In genomic region chr3:196207159-196207832, GRCh38 we compare ENCODE assay signal across 8 cellular contexts. TPM values are rescaled to one million over a fixed set of nuclear protein-coding genes. Genes with fewer than 3 reads are reported as not detected.
DNase-seq lines count a peak whose midpoint lies in the region; ATAC-seq and TF ChIP-seq lines count a peak whose summit lies in the region.

No MANE protein-coding gene starts in this region.

- intact Hi-C loops in activated CD8-positive, alpha-beta T cell treated with anti-CD3 and anti-CD28 coated beads for 36 hours (cut with micrococcal nuclease) = no loop called here

- H4K20me1 ChIP-seq in H9 (ENCODE audit: control insufficient read depth, insufficient read depth, insufficient read length) = no peaks in the 10 kb centered on the region

- no peak overlapping the region for H3K56ac ChIP-seq in H9 (ENCODE audit: insufficient read length, low read depth, low read length)

- no peak overlapping the region for H2BK20ac ChIP-seq in H9 (ENCODE audit: low read depth, low read length, poor library complexity, severe bottlenecking)

- H3K36me3 Mint-ChIP-seq in H9 (ENCODE audit: insufficient read depth in 1 of 3, low read depth in 3 of 3) = peaks cover 0 to 4% (median 2%) of the 10 kb centered on the region in 3 experiments; a peak in 2 of 7 replicates
- H3K36me3 Mint-ChIP-seq in activated CD8-positive, alpha-beta T cell treated with anti-CD3 and anti-CD28 coated beads for 36 hours (ENCODE audit: low read depth) = no peaks in the 10 kb centered on the region

- no peak overlapping the region for H3K18ac ChIP-seq in H9 (ENCODE audit: insufficient read length, low read depth, low read length)

- H2BK15ac ChIP-seq in H9 (ENCODE audit: low read depth, low read length) = no peak overlapping the region

- no peak overlapping the region for H3K27ac Mint-ChIP-seq in H9
- H3K27ac Mint-ChIP-seq in activated CD8-positive, alpha-beta T cell treated with anti-CD3 and anti-CD28 coated beads for 36 hours = no peak overlapping the region

- H3K4me1 ChIP-seq in H9 (ENCODE audit: insufficient read depth, low read length) (no peaks in the 10 kb centered on the region), foreskin keratinocyte (no peaks in the 10 kb centered on the region)

- no peak overlapping the region for H3K23ac ChIP-seq in H9 (ENCODE audit: insufficient read length, low read depth, low read length)

- no peak overlapping the region for H2AK5ac ChIP-seq in H9 (ENCODE audit: insufficient read length, low read length)

- TF ChIP-seq CTCF in H9 (conservative IDR thresholded peaks at IDR 0.05) (no peak), foreskin keratinocyte (conservative IDR thresholded peaks at IDR 0.05) (no peak), retinal pigment epithelial cell (conservative IDR thresholded peaks at IDR 0.05; ENCODE audit: low read depth, low read length) (no peak)
- no peak for TF ChIP-seq CTCF in activated CD8-positive, alpha-beta T cell treated with anti-CD3 and anti-CD28 coated beads for 36 hours (IDR thresholded peaks at IDR 0.05)

- H4K5ac ChIP-seq in H9 (ENCODE audit: insufficient read length, low read depth, low read length) = no peak overlapping the region

- H3K9me3 Mint-ChIP-seq in H9 = peaks cover 0 to 2% of the 10 kb centered on the region in 2 experiments; a peak in 1 of 5 replicates
- H3K9me3 Mint-ChIP-seq in activated CD8-positive, alpha-beta T cell treated with anti-CD3 and anti-CD28 coated beads for 36 hours = no peaks in the 10 kb centered on the region

- H3K27me3 ChIP-seq in H9 (ENCODE audit: insufficient read depth, low read length) (no peaks in the 10 kb centered on the region; the same call in 1 of the 2 replicates), foreskin keratinocyte (peaks cover 22% of the 10 kb centered on the region)

- no peak overlapping the region for H2BK120ac ChIP-seq in H9 (ENCODE audit: low read depth, low read length, poor library complexity, severe bottlenecking)

- no peak overlapping the region for H4K91ac ChIP-seq in H9 (ENCODE audit: insufficient read length, low read depth, low read length)

- no CpG with 5 or more reads among the region's 70 CpGs for WGBS in H9 (ENCODE audit: extremely low coverage, insufficient read length, low lambda C conversion rate)

- H3K4me2 ChIP-seq in H9 (ENCODE audit: insufficient read depth, insufficient read length, low read length) = peak overlapping the region; percentile 78

- DNase-seq in H9 (no peak), foreskin keratinocyte (no peak), retinal pigment epithelial cell (ENCODE audit: low read depth) (no peak), epidermal melanocyte (ENCODE audit: insufficient read length, low spot score) (no peak), NCI-H1930 (lab: John Stamatoyannopoulos, UW) (no peak), AG08396 (ENCODE audit: low spot score) (no peak)
- DNase-seq in activated CD8-positive, alpha-beta T cell treated with anti-CD3 and anti-CD28 coated beads for 36 hours = no peak

- no peaks in the 10 kb centered on the region for H3K79me2 ChIP-seq in H9 (ENCODE audit: insufficient read depth, low read length)

- H2BK5ac ChIP-seq in H9 (ENCODE audit: insufficient read length, low read length) = no peak overlapping the region

- CTCF ChIA-PET in activated CD8-positive, alpha-beta T cell treated with anti-CD3 and anti-CD28 coated beads for 36 hours (lab: Charles Lee) = interaction anchor here (0.7 to 0.8 kb wide), 2 partner anchors 10 to 317 kb away, joined by 3 to 5 read pairs; no protein-coding TSS in a partner anchor

- no peak overlapping the region for H3K27ac ChIP-seq in H9 (ENCODE audit: insufficient read length, low read depth, low read length)
- H3K27ac ChIP-seq in foreskin keratinocyte = no peak overlapping the region

- H3K9ac ChIP-seq in H9 (ENCODE audit: extremely low read depth, insufficient read length, low read length) = no peak overlapping the region

- H3K14ac ChIP-seq in H9 (ENCODE audit: insufficient read depth, low read length) = no peak overlapping the region; the same call in 1 of the 2 replicates

- no peak overlapping the region for H4K8ac ChIP-seq in H9 (replicated peaks; ENCODE audit: insufficient read length, low read depth, low read length)

- no peak overlapping the region for H2BK12ac ChIP-seq in H9 (ENCODE audit: insufficient read length, low read depth, low read length)

- peaks cover 8% of the 10 kb centered on the region for H3K23me2 ChIP-seq in H9 (ENCODE audit: insufficient read length, low read depth, low read length, poor library complexity, severe bottlenecking)

- no peak overlapping the region for H3T11ph ChIP-seq in H9 (ENCODE audit: low read length)

- H3K4me3 Mint-ChIP-seq in H9 = peak overlapping the region; percentile 67 to 83
- H3K4me3 Mint-ChIP-seq in activated CD8-positive, alpha-beta T cell treated with anti-CD3 and anti-CD28 coated beads for 36 hours = peak overlapping the region; percentile 74

- peaks cover 22% of the 10 kb centered on the region for H3K27me3 Mint-ChIP-seq in H9 (ENCODE audit: low read depth)
- peaks cover 11% of the 10 kb centered on the region for H3K27me3 Mint-ChIP-seq in activated CD8-positive, alpha-beta T cell treated with anti-CD3 and anti-CD28 coated beads for 36 hours

- no peaks in the 10 kb centered on the region for H3K9me3 ChIP-seq in H9 (ENCODE audit: control insufficient read depth, low read depth, low read length)

- ATAC-seq in activated CD8-positive, alpha-beta T cell treated with anti-CD3 and anti-CD28 coated beads for 36 hours = peak; percentile 31
- peak; percentile 21 for ATAC-seq in foreskin keratinocyte
- ATAC-seq in GM18870 (IDR thresholded peaks at IDR 0.05; ENCODE audit: unreplicated experiment) = no peak

- POLR2A ChIA-PET in activated CD8-positive, alpha-beta T cell treated with anti-CD3 and anti-CD28 coated beads for 36 hours (lab: Charles Lee) = interaction anchor here (1.0 to 1.3 kb wide), 2 partner anchors 26 to 134 kb away, joined by 3 to 4 read pairs; no protein-coding TSS in a partner anchor

- H3K4me1 Mint-ChIP-seq in H9 = peaks cover 0 to 21% of the 10 kb centered on the region in 2 experiments; a peak in 3 of 4 replicates
- H3K4me1 Mint-ChIP-seq in activated CD8-positive, alpha-beta T cell treated with anti-CD3 and anti-CD28 coated beads for 36 hours (ENCODE audit: low read depth) = peaks cover 16% of the 10 kb centered on the region

- H3K79me1 ChIP-seq in H9 (ENCODE audit: insufficient read depth, low read depth, low read length, poor library complexity, severe bottlenecking) = no peaks in the 10 kb centered on the region

- no peak overlapping the region for H3K4ac ChIP-seq in H9 (ENCODE audit: low read depth, low read length)

- H3K4me3 ChIP-seq in retinal pigment epithelial cell (ENCODE audit: low read length) = peak overlapping the region; percentile 36

- no peak overlapping the region for H2AFZ ChIP-seq in H9 (ENCODE audit: low read length)

RNA-seq across cellular contexts. Expression of gene ZDHHC19, which starts 3.9 kb away (rescaled TPM):
- total RNA-seq in H9 (2021) (1.6 and 2.2 TPM in 2 replicates), foreskin keratinocyte (not detected in 2 replicates)
- total RNA-seq in activated CD8-positive, alpha-beta T cell treated with anti-CD3 and anti-CD28 coated beads for 36 hours = not detected
- not detected in 2 replicates for polyA plus RNA-seq in foreskin keratinocyte

RNA-seq across cellular contexts. Expression of gene SLC51A, which starts 9.0 kb away (rescaled TPM):
- total RNA-seq in H9 (2021) (5.6 and 6.5 TPM in 2 replicates), foreskin keratinocyte (not detected in 2 replicates)
- total RNA-seq in activated CD8-positive, alpha-beta T cell treated with anti-CD3 and anti-CD28 coated beads for 36 hours = not detected
- not detected in 2 replicates for polyA plus RNA-seq in foreskin keratinocyte
